In the genomic region with DNA sequence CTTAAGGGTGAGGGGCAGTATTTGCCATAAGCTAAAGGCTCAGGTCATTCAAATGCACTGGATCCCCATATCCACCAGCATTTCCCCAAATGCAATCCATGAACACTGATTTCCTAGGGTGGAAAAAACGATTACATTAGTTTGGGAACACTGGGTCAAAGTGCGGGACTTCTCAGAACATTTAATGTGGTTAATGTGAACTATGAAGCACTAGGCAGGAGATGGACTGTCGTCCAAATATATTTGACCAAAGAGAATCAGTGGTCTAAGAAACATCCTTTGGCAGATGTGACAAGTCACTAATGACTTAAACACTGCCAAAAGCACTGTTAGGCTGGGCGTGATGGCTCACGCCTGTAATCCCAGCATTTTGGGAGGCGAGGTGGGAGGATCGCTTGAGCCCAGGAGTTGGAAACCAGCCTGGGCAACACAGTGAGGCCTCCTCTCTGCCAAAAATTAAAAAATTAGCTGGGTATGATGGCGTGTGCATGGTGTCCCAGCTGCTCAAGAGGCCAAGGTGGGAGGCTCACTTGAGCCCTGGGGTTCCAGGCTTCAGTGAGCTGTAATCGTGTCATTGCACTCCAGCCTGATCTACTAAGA, we compare ENCODE assay signal across 25 cellular contexts.
"Had no signal": no experiment of that assay in that cellular context is flagged by ENCODE, and none has a peak within 500 bp of the region (broad histone marks: within the 10 kb centered on the region; RNA-seq: fewer than 3 reads in every experiment).

No MANE protein-coding gene starts in this region.

- H3K27ac ChIP-seq: epithelial cell of prostate, hepatocyte, pancreas, prostate gland, stomach, tibial artery had no signal

- H3K27me3 ChIP-seq: hepatocyte, pancreas, stomach, tibial artery had no signal

- H3K9me3 ChIP-seq: pancreas, prostate gland, stomach, tibial artery had no signal

- H3K36me3 ChIP-seq: pancreas, prostate gland, tibial artery had no signal

- ATAC-seq: left ventricle myocardium superior; naive thymus-derived CD8-positive, alpha-beta T cell; pancreas; stimulated activated naive B cell treated with anti-CD40 and anti-IgM and Interleukin-4, amounts not matched to agents 10 μg/mL and 1 μg/mL and 100 μg/mL, for 72 hours had no signal

- DNase-seq: activated CD4-positive, alpha-beta T cell treated with anti-CD3 and anti-CD28 coated beads for 4 hours; activated CD4-positive, alpha-beta T cell treated with anti-CD3 and anti-CD28 coated beads, Interleukin-2, amount 50 U/mL, for 48 hours; activated CD4-positive, CD25-positive, alpha-beta regulatory T cell; activated CD8-positive, alpha-beta memory T cell treated with anti-CD3 and anti-CD28 coated beads for 24 hours; activated CD8-positive, alpha-beta memory T cell treated with anti-CD3 and anti-CD28 coated beads, Interleukin-2, amount 50 U/mL, for 4 hours; activated effector memory CD4-positive, alpha-beta T cell treated with anti-CD3 and anti-CD28 coated beads, Interleukin-2, amount 50 U/mL, for 16 hours; activated naive CD4-positive, alpha-beta T cell treated with anti-CD3 and anti-CD28 coated beads, Interleukin-2, amount 10 ng/mL, durations not matched to agents 7 days and 5 days; activated naive CD8-positive, alpha-beta T cell treated with anti-CD3 and anti-CD28 coated beads, Interleukin-2, amount 10 ng/mL, durations not matched to agents 7 days and 5 days; activated T-cell treated with anti-CD3 and anti-CD28 coated beads, Interleukin-2, amount 50 U/mL, for 1 hour; effector CD4-positive, alpha-beta T cell; glutamatergic neuron; islet precursor cell; left ventricle myocardium superior; naive thymus-derived CD8-positive, alpha-beta T cell; nucleus accumbens; pancreas; stimulated activated CD4-positive, alpha-beta T cell treated with anti-CD3 and anti-CD28 coated beads, Interleukin-15, amount 100 ng/mL, for 24 hours; stimulated activated CD4-positive, alpha-beta T cell treated with anti-CD3 and anti-CD28 coated beads, Interleukin-2, amount 100 ng/mL, for 24 hours; stimulated activated naive B cell treated with anti-CD40 and anti-IgM and Interleukin-4, amounts not matched to agents 10 μg/mL and 1 μg/mL and 100 μg/mL, for 72 hours; stomach; T-helper 1 cell; tibial artery had no signal

- H3K4me3 ChIP-seq: hepatocyte, pancreas, prostate gland, stomach, tibial artery had no signal

- H3K4me1 ChIP-seq: pancreas, prostate gland had no signal
